ENCODE assay signal across 10 cellular contexts in the genomic region with DNA sequence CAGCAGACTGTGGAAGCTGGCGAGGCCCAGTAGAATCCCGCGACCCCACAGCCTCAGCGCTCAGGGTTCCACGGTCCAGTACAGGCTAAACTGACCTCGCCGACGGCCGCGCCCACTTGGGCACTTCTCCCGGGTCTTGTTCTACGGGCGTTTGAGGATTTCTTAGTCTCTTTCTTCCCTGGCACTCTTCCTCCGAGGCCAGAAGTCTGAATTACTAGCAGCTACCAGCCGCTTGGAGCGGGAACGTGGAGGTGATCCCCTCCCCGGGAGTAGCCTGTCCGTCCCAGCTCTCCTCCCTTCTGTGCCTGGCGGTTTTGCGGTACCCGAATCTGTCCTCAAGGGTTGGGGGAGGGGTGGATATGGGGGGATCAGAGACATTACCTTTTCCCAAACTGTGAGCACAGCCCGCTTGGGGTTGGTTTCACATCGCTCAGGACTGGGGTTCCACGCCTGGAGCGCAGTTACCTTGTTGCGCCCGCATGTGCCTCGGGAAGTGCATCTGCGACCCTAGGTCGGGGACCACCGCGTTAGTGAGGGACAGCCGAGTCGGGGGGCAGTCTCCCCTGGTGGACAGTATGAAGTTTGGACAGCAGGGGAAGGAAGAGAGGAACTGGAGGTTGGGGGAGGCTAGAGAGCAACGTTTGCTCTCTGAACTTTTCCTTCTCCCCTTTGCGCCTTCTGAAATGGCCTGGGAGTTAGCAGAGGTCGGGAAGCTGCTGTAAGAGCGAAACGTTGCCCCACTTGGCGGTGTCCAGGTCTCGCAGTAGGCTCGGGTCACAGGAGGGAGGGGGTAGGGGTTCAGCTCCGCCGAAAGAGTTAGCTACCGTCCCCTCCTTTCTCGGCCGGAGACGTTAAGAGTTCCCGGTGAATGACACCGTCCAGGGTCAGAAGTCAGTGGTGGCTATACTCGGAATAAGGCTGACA.
A peak's percentile ranks its signal among the peaks of the same experiment; 100 is the strongest.
DNase-seq lines count a peak whose midpoint lies in the region; ATAC-seq and TF ChIP-seq lines count a peak whose summit lies in the region.
"Had no signal": no experiment of that assay in that cellular context is flagged by ENCODE, and none has a peak within 500 bp of the region (broad histone marks: within the 10 kb centered on the region; RNA-seq: fewer than 3 reads in every experiment).

No MANE protein-coding gene starts in this region.

- peak overlapping the region; percentile 92 for H3K4me2 ChIP-seq in PC-9

- peaks cover 18% of the 10 kb centered on the region for H3K4me1 ChIP-seq in PC-9 (replicated peaks; ENCODE audit: insufficient read depth)

- H4K20me1 ChIP-seq in PC-9 (ENCODE audit: insufficient read depth), result no peaks in the 10 kb centered on the region

- ATAC-seq in left colon, result no peak

- CTCF ChIA-PET in PC-9 (lab: Charles Lee), result interaction anchor here (0.5 to 3.6 kb wide), 12 partner anchors 11 to 1207 kb away, joined by 3 to 19 read pairs (median 4); no protein-coding TSS in a partner anchor

- no TSS peak for BruUV-seq in PC-9 (replicated peaks; lab: Mats Ljungman, UMichigan)

- H3K36me3 ChIP-seq in PC-9 (ENCODE audit: low read depth), result no peaks in the 10 kb centered on the region
- H3K36me3 ChIP-seq: right atrium auricular region had no signal

- no peaks in the 10 kb centered on the region for H3K9me2 ChIP-seq in PC-9 (ENCODE audit: insufficient read depth)

- H2AFZ ChIP-seq in PC-9, result peak overlapping the region; percentile 84

- DNase-seq in PC-9, result no peak
- no peak for DNase-seq in fibroblast of the aortic adventitia (ENCODE audit: low read depth)
- DNase-seq in posterior vena cava (ENCODE audit: low spot score), result peak; percentile 68
- no peak for DNase-seq in left colon
- no peak for DNase-seq in HT-29 (ENCODE audit: low spot score)
- no peak for DNase-seq in NCI-H146 (lab: John Stamatoyannopoulos, UW)
- DNase-seq in NCI-H1105 treated with DMSO at 0.1 percent for 48 hours (lab: John Stamatoyannopoulos, UW), result no peak
- DNase-seq: NCI-H2171 treated with DMSO at 0.1 percent for 48 hours had no signal

- intact Hi-C loops in PC-9 (cut with micrococcal nuclease; ENCODE audit: unreplicated experiment), result loop anchor here (1.0 to 5.0 kb wide), 3 partner anchors 911 to 1280 kb away; a partner anchor contains a TSS
- intact Hi-C loops in posterior vena cava (cut with DNase I), result no loop called here
- intact Hi-C loops in left colon (cut with DNase I, micrococcal nuclease), result loop anchor here in 1 of 2 donors (5.0 kb wide), 2 partner anchors 550 to 915 kb away; no protein-coding TSS in a partner anchor

- H3K4me3 ChIP-seq in GM12875 (ENCODE audit: low read depth, low read length) (peak overlapping the region; percentile 7), PC-9 (peak overlapping the region; percentile 55), fibroblast of the aortic adventitia (ENCODE audit: low read depth, low read length) (peak overlapping the region; percentile 39)

- POLR2A ChIA-PET in PC-9 (lab: Charles Lee; ENCODE audit: unreplicated experiment), result interaction anchor here (0.7 kb wide), 1 partner anchor 866 kb away, joined by 3 read pairs; no protein-coding TSS in a partner anchor

- no peak for TF ChIP-seq CTCF in GM12875 (IDR thresholded peaks at IDR 0.05; ENCODE audit: borderline replicate concordance, insufficient read depth, low read depth, low read length)
- no peak for TF ChIP-seq CTCF in PC-9 (conservative IDR thresholded peaks at IDR 0.05)
- TF ChIP-seq CTCF in fibroblast of the aortic adventitia (IDR thresholded peaks at IDR 0.05; ENCODE audit: insufficient read depth, low read length), result no peak

- H3K79me2 ChIP-seq in PC-9 (ENCODE audit: low read depth), result no peaks in the 10 kb centered on the region

- no peaks in the 10 kb centered on the region for H3K9me3 ChIP-seq in PC-9 (ENCODE audit: insufficient read depth, low read depth)

- no peaks in the 10 kb centered on the region for H3K27me3 ChIP-seq in PC-9 (ENCODE audit: insufficient read depth, low read depth)

- no peak overlapping the region for H3K27ac ChIP-seq in PC-9
- H3K27ac ChIP-seq: right atrium auricular region had no signal

- H3F3A ChIP-seq in PC-9 (ENCODE audit: insufficient read depth, low read depth), result no peaks in the 10 kb centered on the region
